ENCODE assay signal across 15 cellular contexts in the genomic region with DNA sequence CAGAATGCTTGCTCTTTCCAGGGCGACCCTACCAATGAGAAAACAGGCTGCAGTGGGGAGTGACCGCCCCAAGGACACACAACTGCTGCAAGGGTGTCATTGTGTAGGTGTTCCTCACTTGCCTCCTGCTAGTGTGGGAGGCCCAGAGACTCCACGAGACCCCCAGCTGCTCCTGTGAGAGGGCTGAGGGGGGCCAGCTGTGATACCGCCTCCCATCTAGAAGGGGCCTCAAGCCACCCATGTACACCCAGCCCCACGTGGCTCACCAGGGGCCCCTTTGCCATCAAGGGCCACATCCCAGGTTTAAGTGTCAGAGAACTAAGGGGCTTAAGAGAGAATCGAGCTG. TPM values are rescaled to one million over a fixed set of nuclear protein-coding genes. Genes with fewer than 3 reads are reported as not detected.
DNase-seq lines count a peak whose midpoint lies in the region; ATAC-seq, FAIRE-seq and TF ChIP-seq lines count a peak whose summit lies in the region.
"Had no signal": no experiment of that assay in that cellular context is flagged by ENCODE, and none has a peak within 500 bp of the region (broad histone marks: within the 10 kb centered on the region; RNA-seq: fewer than 3 reads in every experiment).

No MANE protein-coding gene starts in this region.

- H3K9ac ChIP-seq in HepG2 (ENCODE audit: insufficient read depth, low read depth, low read length) (no peak overlapping the region), neural progenitor cell (no peak overlapping the region)

- no peaks in the 10 kb centered on the region for H3K36me3 Mint-ChIP-seq in CD8-positive, alpha-beta T cell
- peaks cover 2% of the 10 kb centered on the region for H3K36me3 Mint-ChIP-seq in neural progenitor cell

- POLR2A ChIA-PET in CD8-positive, alpha-beta T cell (lab: Charles Lee): no interaction called here
- POLR2A ChIA-PET in RWPE1 (lab: Yijun Ruan, JAX; ENCODE audit: low non-redundant PET) (no interaction called here), HepG2 (lab: Yijun Ruan, JAX) (no interaction called here)

- H3K9me3 Mint-ChIP-seq in CD8-positive, alpha-beta T cell: peaks cover 10% of the 10 kb centered on the region
- peaks cover 14% of the 10 kb centered on the region for H3K9me3 Mint-ChIP-seq in neural progenitor cell

- H4K20me1 ChIP-seq in HepG2 (ENCODE audit: insufficient read depth, low read length): no peaks in the 10 kb centered on the region
- H4K20me1 ChIP-seq in neural progenitor cell (ENCODE audit: low read depth): peaks cover 16% of the 10 kb centered on the region

- H3K27ac Mint-ChIP-seq in CD8-positive, alpha-beta T cell: no peak overlapping the region
- H3K27ac Mint-ChIP-seq in neural progenitor cell: no peak overlapping the region
- H3K27ac Mint-ChIP-seq: H9 had no signal

- peak overlapping the region; percentile 35 for H3K4me3 Mint-ChIP-seq in CD8-positive, alpha-beta T cell
- peak overlapping the region; percentile 65 for H3K4me3 Mint-ChIP-seq in neural progenitor cell

- no TSS peak for BruUV-seq in HepG2 (replicated peaks; lab: Mats Ljungman, UMichigan)

- in situ Hi-C loops in HepG2 (cut with HindIII; ENCODE audit: extremely low pct_ligation_motif_present, low pct_unique_long_range_greater_than_20kb): no loop called here
- in situ Hi-C loops in GM13976 (cut with MboI; ENCODE audit: low sequenced_read_pairs, unreplicated experiment): no loop called here

- FAIRE-seq in HepG2 (lab: Jason Lieb, UNC): no peak

- H2AFZ ChIP-seq in HepG2 (ENCODE audit: low read length): no peak overlapping the region
- H2AFZ ChIP-seq in neural progenitor cell (replicated peaks): no peak overlapping the region

- no peak for TF ChIP-seq POLR2A in HepG2 (IDR thresholded peaks at IDR 0.05; ENCODE audit: insufficient read depth in 1 of 2, low read depth in 2 of 2, low read length in 2 of 2)

- peaks cover 31% of the 10 kb centered on the region for H3K27me3 Mint-ChIP-seq in CD8-positive, alpha-beta T cell (ENCODE audit: low read depth)
- peaks cover 28% of the 10 kb centered on the region for H3K27me3 Mint-ChIP-seq in neural progenitor cell (ENCODE audit: insufficient read depth, low read depth)

- no peak for TF ChIP-seq RAD21 in HepG2 (CRISPR knock-in tag; IDR thresholded peaks at IDR 0.05)

- no peaks in the 10 kb centered on the region for H3K27me3 ChIP-seq in CD8-positive, alpha-beta T cell (ENCODE audit: insufficient read depth, low read length)
- H3K27me3 ChIP-seq in HepG2 (ENCODE audit: control insufficient read depth in 1 of 2, insufficient read depth in 2 of 2, low read length in 2 of 2): peaks cover 0 to 4% of the 10 kb centered on the region in 2 experiments; a peak in 3 of 5 replicates
- peaks cover 30% of the 10 kb centered on the region for H3K27me3 ChIP-seq in neural progenitor cell
- H3K27me3 ChIP-seq: BE2C had no signal

- peaks cover 2% of the 10 kb centered on the region for H3K4me1 Mint-ChIP-seq in CD8-positive, alpha-beta T cell (ENCODE audit: low read depth)
- H3K4me1 Mint-ChIP-seq in neural progenitor cell: peaks cover 32% of the 10 kb centered on the region

- ATAC-seq in CD8-positive, alpha-beta T cell: no peak
- ATAC-seq in HepG2 (no peak), GM21576 (IDR thresholded peaks at IDR 0.05; ENCODE audit: unreplicated experiment) (no peak)

- intact Hi-C loops in CD8-positive, alpha-beta T cell (cut with DNase I, micrococcal nuclease): no loop called here
- intact Hi-C loops in HepG2 (cut with micrococcal nuclease; ENCODE audit: unreplicated experiment): no loop called here

- CTCF ChIA-PET in CD8-positive, alpha-beta T cell (lab: Charles Lee): no interaction called here
- CTCF ChIA-PET in RWPE1 (lab: Yijun Ruan, JAX): interaction anchor here (0.6 to 1.4 kb wide), 2 partner anchors 17 to 33 kb away, joined by 3 to 5 read pairs; no protein-coding TSS in a partner anchor
- CTCF ChIA-PET in HepG2 (lab: Yijun Ruan, JAX; ENCODE audit: low intra/inter-chr PET ratio, low total read pairs): no interaction called here

- H3K9me3 ChIP-seq in CD8-positive, alpha-beta T cell (ENCODE audit: low read length): no peaks in the 10 kb centered on the region
- H3K9me3 ChIP-seq in HepG2 (ENCODE audit: low read length): peaks cover 9% of the 10 kb centered on the region; the same call in 1 of the 2 replicates
- peaks cover 9% of the 10 kb centered on the region for H3K9me3 ChIP-seq in neural progenitor cell (ENCODE audit: low read depth)
- H3K9me3 ChIP-seq: BE2C had no signal

- H3K36me3 ChIP-seq in CD8-positive, alpha-beta T cell (ENCODE audit: insufficient read depth, low read length): no peaks in the 10 kb centered on the region
- H3K36me3 ChIP-seq in HepG2 (replicated peaks in 1 of 2; ENCODE audit: control insufficient read depth in 1 of 2, insufficient read depth in 2 of 2, low read length in 2 of 2): no peaks in the 10 kb centered on the region
- H3K36me3 ChIP-seq in neural progenitor cell: no peaks in the 10 kb centered on the region
- H3K36me3 ChIP-seq: BE2C had no signal

- TF ChIP-seq EP300 in HepG2 (IDR thresholded peaks at IDR 0.05; ENCODE audit: low read depth in 2 of 2, low read length in 2 of 2) (no peak), HepG2 (CRISPR knock-in tag; IDR thresholded peaks at IDR 0.05; ENCODE audit: borderline replicate concordance) (no peak)

- TF ChIP-seq CTCF in CD8-positive, alpha-beta T cell (IDR thresholded peaks at IDR 0.05): no peak
- TF ChIP-seq CTCF in RWPE1 (conservative IDR thresholded peaks at IDR 0.05; ENCODE audit: low read depth): no peak
- TF ChIP-seq CTCF in HepG2 (CRISPR knock-in tag; IDR thresholded peaks at IDR 0.05): no peak
- no peak for TF ChIP-seq CTCF in neural progenitor cell (IDR thresholded peaks at IDR 0.05)
- TF ChIP-seq CTCF in GM13976 (IDR thresholded peaks at IDR 0.05; ENCODE audit: borderline replicate concordance, control extremely low read depth, extremely low read depth, insufficient read depth, missing control alignments): no peak

- H3K4me2 ChIP-seq in HepG2 (ENCODE audit: low read depth, low read length): peak overlapping the region; percentile 18
- H3K4me2 ChIP-seq in neural progenitor cell: no peak overlapping the region

- WGBS in HepG2 (ENCODE audit: low lambda C conversion rate): 17% methylated on average over 4 of the region's 6 CpGs

- no peak overlapping the region for H3K4me3 ChIP-seq in CD8-positive, alpha-beta T cell (ENCODE audit: low read depth, low read length)
- H3K4me3 ChIP-seq in HepG2 (replicated peaks in 1 of 3; ENCODE audit: insufficient read depth in 1 of 3, low read depth in 2 of 3, low read length in 3 of 3) (no peak overlapping the region), neural progenitor cell (no peak overlapping the region)

- H3K4me1 ChIP-seq in CD8-positive, alpha-beta T cell (ENCODE audit: insufficient read depth, low read length): no peaks in the 10 kb centered on the region
- H3K4me1 ChIP-seq in HepG2 (ENCODE audit: insufficient read depth, low read length) (peaks cover 46% of the 10 kb centered on the region), neural progenitor cell (peaks cover 28% of the 10 kb centered on the region)

- peaks cover 43% of the 10 kb centered on the region for H3F3A ChIP-seq in neural progenitor cell (ENCODE audit: low read depth)

- no peak for DNase-seq in CD8-positive, alpha-beta T cell
- DNase-seq in RWPE1 (ENCODE audit: low spot score): no peak
- DNase-seq in HepG2 (ENCODE audit: low spot score): no peak
- DNase-seq in neural progenitor cell (ENCODE audit: low spot score): no peak
- no peak for DNase-seq in GM13976 (ENCODE audit: low spot score)
- DNase-seq in NCI-H446 (lab: John Stamatoyannopoulos, UW): no peak
- DNase-seq: BE2C, DMS 273 treated with DMSO at 0.1 percent for 48 hours, H9, NCI-H1417, NCI-H1930, NCI-H2171, NCI-H774, SHP77 treated with DMSO at 0.1 percent for 48 hours had no signal

- H3K27ac ChIP-seq in CD8-positive, alpha-beta T cell (ENCODE audit: low read depth, low read length): no peak overlapping the region
- peak overlapping the region; percentile 99 for H3K27ac ChIP-seq in RWPE1
- no peak overlapping the region for H3K27ac ChIP-seq in HepG2 (ENCODE audit: extremely low read length, insufficient read depth, low read length)
- H3K27ac ChIP-seq in neural progenitor cell: no peak overlapping the region

- H3K79me2 ChIP-seq in HepG2 (ENCODE audit: insufficient read depth, low read length) (no peaks in the 10 kb centered on the region), neural progenitor cell (ENCODE audit: low read depth) (peaks cover 6% of the 10 kb centered on the region)

TF ChIP-seq in HepG2, 621 proteins besides CTCF, POLR2A, EP300 and RAD21 (continues in another document):
- TF ChIP-seq REPIN1 (CRISPR knock-in tag; IDR thresholded peaks at IDR 0.05; ENCODE audit: borderline replicate concordance, low read depth): no peak

RNA-seq across cellular contexts. Expression of a gene that starts 1.3 kb away (rescaled TPM):
- not detected for total RNA-seq in CD8-positive, alpha-beta T cell
- 77.6 and 89.0 TPM in 2 replicates for total RNA-seq in HepG2 (2016; rRNA removed; fragmentation: Illumina TruSeq; extraction: Trizol)
- total RNA-seq in HepG2 (2016; cell fraction: cytosol; rRNA removed; fragmentation: Illumina TruSeq; extraction: Trizol; ENCODE audit: low read depth): 56.7 and 64.0 TPM in 2 replicates
- total RNA-seq in HepG2 (2016; cell fraction: insoluble cytoplasmic fraction; rRNA removed; fragmentation: Illumina TruSeq; extraction: Trizol): 77.7 and 96.7 TPM in 2 replicates
- 80.8 and 82.9 TPM in 2 replicates for total RNA-seq in HepG2 (2016; cell fraction: membrane; rRNA removed; fragmentation: Illumina TruSeq; extraction: Trizol)
- 36.6 and 39.7 TPM in 2 replicates for total RNA-seq in HepG2 (2016; cell fraction: nucleus; rRNA removed; fragmentation: Illumina TruSeq; extraction: Trizol)
- polyA plus RNA-seq in HepG2 (2011; rRNA removed): 108 and 122 TPM in 2 replicates
- polyA plus RNA-seq in HepG2 (2011; cell fraction: cytosol; rRNA removed): 120 and 164 TPM in 2 replicates
- 48.7 and 65.0 TPM in 2 replicates for polyA plus RNA-seq in HepG2 (2011; cell fraction: nucleus; rRNA removed)
- 38.4 and 74.9 TPM in 2 replicates for polyA plus RNA-seq in HepG2 (2012)
- polyA plus RNA-seq in HepG2 (2016; cell fraction: cytosol; fragmentation: Illumina TruSeq; extraction: Trizol; ENCODE audit: low read depth): 90.2 and 91.5 TPM in 2 replicates
- 134 and 144 TPM in 2 replicates for polyA plus RNA-seq in HepG2 (2016; cell fraction: insoluble cytoplasmic fraction; fragmentation: Illumina TruSeq; extraction: Trizol; ENCODE audit: low read depth)
- 100 and 111 TPM in 2 replicates for polyA plus RNA-seq in HepG2 (2016; cell fraction: membrane; fragmentation: Illumina TruSeq; extraction: Trizol; ENCODE audit: low read depth)
- polyA plus RNA-seq in HepG2 (2016; cell fraction: nucleus; fragmentation: Illumina TruSeq; extraction: Trizol; ENCODE audit: insufficient read depth, low read depth): 76.1 and 84.6 TPM in 2 replicates
- polyA minus RNA-seq in HepG2 (2011; rRNA and poly(A)+ RNA removed; ENCODE audit: low replicate concordance): 90.2 and 1,449 TPM in 2 replicates
- 49.5 and 53.8 TPM in 2 replicates for polyA minus RNA-seq in HepG2 (2011; cell fraction: cytosol; rRNA and poly(A)+ RNA removed)
- 17.1 and 17.7 TPM in 2 replicates for polyA minus RNA-seq in HepG2 (2011; cell fraction: nucleus; rRNA and poly(A)+ RNA removed)
- 22.5 and 28.9 TPM in 2 replicates for total RNA-seq in neural progenitor cell (ENCODE audit: low replicate concordance)

Comparison
In these comparisons a context has a peak if more than half of its experiments do, and no peak if none do; other contexts are left out.
1. RNA of a gene that starts 1.3 kb away (total RNA-seq): 36.6 to 96.7 TPM in HepG2 and 22.5 to 28.9 TPM in neural progenitor cell; not detected in CD8-positive, alpha-beta T cell; every median in the first group is over 10 times any median in the second.